ENCODE assay signal across 2 cellular contexts in genomic region chr2:189318761-189319160, GRCh38.
TF ChIP-seq lines count a peak whose summit lies in the region.

No MANE protein-coding gene starts in this region.

TF ChIP-seq in IMR-90, 13 proteins besides CTCF, POLR2A, EP300 and RAD21:
- no peak for TF ChIP-seq MXI1 (IDR thresholded peaks at IDR 0.05; ENCODE audit: borderline replicate concordance, low read depth, low read length)

TF ChIP-seq in SK-N-SH, 30 proteins besides CTCF, POLR2A, EP300 and RAD21:
- no peak for TF ChIP-seq TEAD4 (IDR thresholded peaks at IDR 0.05; ENCODE audit: borderline replicate concordance, insufficient read depth)
- TF ChIP-seq PBX3 (IDR thresholded peaks at IDR 0.05), result no peak
- peak; percentile 81 for TF ChIP-seq GATA2 (CRISPR knock-in tag; IDR thresholded peaks at IDR 0.05)
- no peak for TF ChIP-seq YY1 (IDR thresholded peaks at IDR 0.05; ENCODE audit: low read depth)
- TF ChIP-seq JUND (IDR thresholded peaks at IDR 0.05), result no peak
- TF ChIP-seq, protein P1, sequence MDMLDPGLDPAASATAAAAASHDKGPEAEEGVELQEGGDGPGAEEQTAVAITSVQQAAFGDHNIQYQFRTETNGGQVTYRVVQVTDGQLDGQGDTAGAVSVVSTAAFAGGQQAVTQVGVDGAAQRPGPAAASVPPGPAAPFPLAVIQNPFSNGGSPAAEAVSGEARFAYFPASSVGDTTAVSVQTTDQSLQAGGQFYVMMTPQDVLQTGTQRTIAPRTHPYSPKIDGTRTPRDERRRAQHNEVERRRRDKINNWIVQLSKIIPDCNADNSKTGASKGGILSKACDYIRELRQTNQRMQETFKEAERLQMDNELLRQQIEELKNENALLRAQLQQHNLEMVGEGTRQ (IDR thresholded peaks at IDR 0.05; ENCODE audit: borderline replicate concordance, low read depth, low read length), result no peak
- no peak for TF ChIP-seq FOXJ3 (CRISPR knock-in tag; IDR thresholded peaks at IDR 0.05)
- TF ChIP-seq RCOR1 (IDR thresholded peaks at IDR 0.05; ENCODE audit: low read length), result peak; percentile 58; the same call in 1 of the 2 replicates
- TF ChIP-seq CHD2 (IDR thresholded peaks at IDR 0.05; ENCODE audit: low read length, partially characterized antibody), result no peak
- TF ChIP-seq, protein P2, sequence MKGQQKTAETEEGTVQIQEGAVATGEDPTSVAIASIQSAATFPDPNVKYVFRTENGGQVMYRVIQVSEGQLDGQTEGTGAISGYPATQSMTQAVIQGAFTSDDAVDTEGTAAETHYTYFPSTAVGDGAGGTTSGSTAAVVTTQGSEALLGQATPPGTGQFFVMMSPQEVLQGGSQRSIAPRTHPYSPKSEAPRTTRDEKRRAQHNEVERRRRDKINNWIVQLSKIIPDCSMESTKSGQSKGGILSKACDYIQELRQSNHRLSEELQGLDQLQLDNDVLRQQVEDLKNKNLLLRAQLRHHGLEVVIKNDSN (IDR thresholded peaks at IDR 0.05; ENCODE audit: borderline replicate concordance, low read depth), result no peak
- TF ChIP-seq SIN3A (IDR thresholded peaks at IDR 0.05; ENCODE audit: borderline replicate concordance, low read depth, low read length), result no peak
- TF ChIP-seq ZBTB33 (IDR thresholded peaks at IDR 0.05; ENCODE audit: borderline replicate concordance, low read depth), result no peak
- no peak for TF ChIP-seq REST (IDR thresholded peaks at IDR 0.05; ENCODE audit: low read depth, low read length)
- TF ChIP-seq EZH2phosphoT487 (IDR thresholded peaks at IDR 0.05; ENCODE audit: borderline replicate concordance, low read depth), result no peak
- no peak for TF ChIP-seq SMC3 (IDR thresholded peaks at IDR 0.05; ENCODE audit: low read depth, low read length)
- TF ChIP-seq RXRA (IDR thresholded peaks at IDR 0.05; ENCODE audit: borderline replicate concordance, low read depth), result no peak
